7 cellular contexts compared by ENCODE assay signal in the genomic region with DNA sequence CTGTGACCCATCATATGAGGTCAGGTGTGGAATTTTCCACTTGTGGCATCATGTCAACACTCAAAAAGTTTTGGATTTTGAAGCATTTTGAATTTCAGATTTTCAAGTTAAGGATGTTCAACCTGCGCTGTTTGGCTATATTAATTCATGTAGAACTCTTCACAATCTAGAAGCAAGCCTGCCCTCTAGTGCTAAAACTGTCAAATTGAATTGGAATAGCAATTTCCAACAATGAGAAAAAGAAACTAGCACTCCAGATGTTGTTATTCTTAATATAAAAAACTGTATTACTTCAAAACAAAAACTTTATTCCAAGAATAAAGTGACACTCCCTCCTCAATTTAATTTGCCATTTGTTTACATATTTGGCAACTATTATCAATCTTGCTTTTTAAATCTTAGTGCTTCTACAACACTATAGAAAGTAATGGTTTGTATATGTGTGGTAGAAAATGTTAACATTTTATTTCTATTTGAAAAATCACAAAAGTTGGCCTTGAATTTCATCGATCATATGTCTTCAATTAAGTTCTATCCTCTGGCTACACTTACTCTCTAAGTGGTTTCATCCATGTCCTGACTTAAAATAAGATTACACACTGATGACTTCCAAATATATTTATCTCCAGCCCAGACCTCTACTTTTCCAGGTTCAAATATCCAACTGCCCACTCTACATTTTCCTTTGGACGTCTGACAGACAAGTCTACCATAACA. TPM values are rescaled to one million over a fixed set of nuclear protein-coding genes. Genes with fewer than 3 reads are reported as not detected.
DNase-seq lines count a peak whose midpoint lies in the region; ATAC-seq and TF ChIP-seq lines count a peak whose summit lies in the region.

No MANE protein-coding gene starts in this region.

- WGBS in SK-N-SH (ENCODE audit: low lambda C conversion rate) = 24% methylated on average over 3 of the region's 3 CpGs

- POLR2A ChIA-PET in SK-N-SH (lab: Yijun Ruan, JAX) = no interaction called here

- no peak overlapping the region for H3K9ac ChIP-seq in SK-N-SH

- H3K4me1 ChIP-seq in SK-N-SH (ENCODE audit: control insufficient read depth in 1 of 2, insufficient read depth in 2 of 2, low read depth in 1 of 2, low read length in 1 of 2) (peaks cover 0 to 5% of the 10 kb centered on the region in 2 experiments; a peak in 1 of 4 replicates), gastrocnemius medialis (no peaks in the 10 kb centered on the region)

- H3K4me3 ChIP-seq in SK-N-SH (ENCODE audit: low read depth in 2 of 2, low read length in 1 of 2) = no peak overlapping the region
- H3K4me3 ChIP-seq in gastrocnemius medialis = no peak overlapping the region

- intact Hi-C loops in gastrocnemius medialis (cut with DNase I; ENCODE audit: low total_unique reads) = no loop called here

- in situ Hi-C loops in gastrocnemius medialis (cut with MboI; ENCODE audit: low sequenced_read_pairs in 4 of 4) = no loop called here

- TF ChIP-seq RAD21 in SK-N-SH (IDR thresholded peaks at IDR 0.05; ENCODE audit: low read length) = peak; percentile 73

- no peaks in the 10 kb centered on the region for H3K27me3 ChIP-seq in SK-N-SH (ENCODE audit: insufficient read depth)
- H3K27me3 ChIP-seq in gastrocnemius medialis = no peaks in the 10 kb centered on the region

- no peaks in the 10 kb centered on the region for H3K9me3 ChIP-seq in SK-N-SH
- H3K9me3 ChIP-seq in gastrocnemius medialis = no peaks in the 10 kb centered on the region

- no peaks in the 10 kb centered on the region for H4K20me1 ChIP-seq in SK-N-SH (ENCODE audit: insufficient read depth)

- no peak overlapping the region for H2AFZ ChIP-seq in SK-N-SH (ENCODE audit: low read depth)

- TF ChIP-seq CTCF in SK-N-SH (IDR thresholded peaks at IDR 0.05) (peak; percentile 82), gastrocnemius medialis (IDR thresholded peaks at IDR 0.05 in 4 of 5, conservative IDR thresholded peaks at IDR 0.05 in 1 of 5) (peak in 3 of 5 experiments; percentile 23 to 46 (median 32))

- H3F3A ChIP-seq in SK-N-SH (replicated peaks; ENCODE audit: insufficient read depth) = peaks cover 41% of the 10 kb centered on the region

- no peak for TF ChIP-seq POLR2A in gastrocnemius medialis (IDR thresholded peaks at IDR 0.05)

- H3K27ac ChIP-seq in SK-N-SH (ENCODE audit: low read depth in 2 of 2, low read length in 1 of 2) (peak overlapping the region in 1 of 2 experiments; percentile 74; a peak in 3 of 4 replicates), gastrocnemius medialis (no peak overlapping the region)

- DNase-seq in DMS79 treated with DMSO at 0.1 percent for 48 hours (lab: John Stamatoyannopoulos, UW) (peak; percentile 33), HT1080 (ENCODE audit: low read depth) (peak; percentile 17), SK-N-SH (peak; percentile 12), fibroblast of the conjunctiva (ENCODE audit: low read depth) (peak; percentile 51), gastrocnemius medialis (no peak)
- no peak for DNase-seq in activated CD8-positive, alpha-beta memory T cell treated with anti-CD3 and anti-CD28 coated beads, Interleukin-2, amount 50 U/mL, for 48 hours

- ATAC-seq in GM19035 (IDR thresholded peaks at IDR 0.05; ENCODE audit: unreplicated experiment) = peak; percentile 58
- ATAC-seq in gastrocnemius medialis = no peak

- H3K9me2 ChIP-seq in SK-N-SH = no peaks in the 10 kb centered on the region

- H3K79me2 ChIP-seq in SK-N-SH (ENCODE audit: insufficient read depth) = no peaks in the 10 kb centered on the region

- H3K4me2 ChIP-seq in SK-N-SH = no peak overlapping the region

- H3K36me3 ChIP-seq in SK-N-SH (replicated peaks in 1 of 2; ENCODE audit: control insufficient read depth in 1 of 2, insufficient read depth in 2 of 2, low read length in 1 of 2) (peaks cover 28 to 55% of the 10 kb centered on the region in 2 experiments), gastrocnemius medialis (peaks cover 0 to 15% of the 10 kb centered on the region in 2 donors)

- CTCF ChIA-PET in SK-N-SH (lab: Yijun Ruan, JAX) = interaction anchor here (0.7 to 1.6 kb wide), 5 partner anchors 8 to 20 kb away, joined by 3 to 13 read pairs (median 5); no protein-coding TSS in a partner anchor

- no peak for TF ChIP-seq EP300 in SK-N-SH (IDR thresholded peaks at IDR 0.05; ENCODE audit: borderline replicate concordance in 1 of 2, low read depth in 1 of 2, low read length in 1 of 2)

TF ChIP-seq in SK-N-SH, 30 proteins besides CTCF, POLR2A, EP300 and RAD21:
- peak; percentile 41 for TF ChIP-seq SMC3 (IDR thresholded peaks at IDR 0.05; ENCODE audit: low read depth, low read length)
- TF ChIP-seq, protein P1, sequence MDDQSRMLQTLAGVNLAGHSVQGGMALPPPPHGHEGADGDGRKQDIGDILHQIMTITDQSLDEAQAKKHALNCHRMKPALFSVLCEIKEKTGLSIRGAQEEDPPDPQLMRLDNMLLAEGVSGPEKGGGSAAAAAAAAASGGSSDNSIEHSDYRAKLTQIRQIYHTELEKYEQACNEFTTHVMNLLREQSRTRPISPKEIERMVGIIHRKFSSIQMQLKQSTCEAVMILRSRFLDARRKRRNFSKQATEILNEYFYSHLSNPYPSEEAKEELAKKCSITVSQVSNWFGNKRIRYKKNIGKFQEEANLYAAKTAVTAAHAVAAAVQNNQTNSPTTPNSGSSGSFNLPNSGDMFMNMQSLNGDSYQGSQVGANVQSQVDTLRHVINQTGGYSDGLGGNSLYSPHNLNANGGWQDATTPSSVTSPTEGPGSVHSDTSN (IDR thresholded peaks at IDR 0.05) = no peak

RNA-seq across cellular contexts. Expression of a gene that starts 36.6 kb away (rescaled TPM):
- 138 and 149 TPM in 2 replicates for total RNA-seq in HT1080 (2014; rRNA removed; shearing (Covaris generic))
- polyA plus RNA-seq in HT1080 (2015; cell fraction: cytosol; rRNA removed) = 141 and 213 TPM in 2 replicates
- polyA plus RNA-seq in HT1080 (2015; cell fraction: nucleus; rRNA removed) = 85.5 and 101 TPM in 2 replicates
- polyA plus RNA-seq in SK-N-SH (2012; rRNA removed) = 33.1 and 40.3 TPM in 2 replicates
- 50.6 and 63.0 TPM in 2 replicates for polyA plus RNA-seq in SK-N-SH (2012; cell fraction: cytosol; rRNA removed)
- 24.7 and 33.9 TPM in 2 replicates for polyA plus RNA-seq in SK-N-SH (2012; cell fraction: nucleus; rRNA removed)
- total RNA-seq in gastrocnemius medialis = 10 to 100 TPM; 31.6 to 57.5 (median 50.8) TPM

RNA-seq across cellular contexts. Expression of a gene that starts 53.9 kb away (rescaled TPM):
- 24.1 and 29.4 TPM in 2 replicates for total RNA-seq in HT1080 (2014; rRNA removed; shearing (Covaris generic))
- 8.2 and 9.8 TPM in 2 replicates for polyA plus RNA-seq in HT1080 (2015; cell fraction: cytosol; rRNA removed)
- polyA plus RNA-seq in HT1080 (2015; cell fraction: nucleus; rRNA removed) = 48.5 and 50.1 TPM in 2 replicates
- 15.3 and 16.5 TPM in 2 replicates for polyA plus RNA-seq in SK-N-SH (2012; rRNA removed)
- 15.0 and 17.6 TPM in 2 replicates for polyA plus RNA-seq in SK-N-SH (2012; cell fraction: cytosol; rRNA removed)
- polyA plus RNA-seq in SK-N-SH (2012; cell fraction: nucleus; rRNA removed) = 20.3 and 41.2 TPM in 2 replicates
- total RNA-seq in gastrocnemius medialis = 1 to 10 TPM; 1.7 to 2.2 (median 1.9) TPM

Comparison
In these comparisons a context has a peak if more than half of its experiments do, and no peak if none do; other contexts are left out.
1. DNase-seq: peak in DMS79 treated with DMSO at 0.1 percent for 48 hours (single experiment), HT1080 (single experiment), SK-N-SH (single experiment) and fibroblast of the conjunctiva (single experiment); none in gastrocnemius medialis (0 of 2) and activated CD8-positive, alpha-beta memory T cell treated with anti-CD3 and anti-CD28 coated beads, Interleukin-2, amount 50 U/mL, for 48 hours (single experiment).